In genomic region chr15:84534561-84535235, GRCh38 we compare ENCODE assay signal across 7 cellular contexts.
A peak's percentile ranks its signal among the peaks of the same experiment; 100 is the strongest.
DNase-seq lines count a peak whose midpoint lies in the region; ATAC-seq and TF ChIP-seq lines count a peak whose summit lies in the region.
"Not testable (repeated sequence)": the region's sequence is repeated elsewhere in the genome, so short reads cannot be mapped to it uniquely, and the experiment has no call there.

No MANE protein-coding gene starts in this region.

- not testable (repeated sequence) for H3F3A ChIP-seq in Loucy (ENCODE audit: low read depth)

- not testable (repeated sequence) for H3K9me3 Mint-ChIP-seq in CD4-positive, CD25-positive, alpha-beta regulatory T cell; T-helper 2 cell treated with Interferon-gamma antibody and Interleukin-4, amounts not matched to agents 5 μg/mL and 100 μg/mL, for 36 hours; activated CD4-positive, alpha-beta T cell treated with anti-CD3 and anti-CD28 coated beads, Interleukin-2, amount 10 ng/mL, durations not matched to agents 24 days and 14 days; activated naive CD8-positive, alpha-beta T cell (ENCODE audit: low read depth); osteocyte (ENCODE audit: unreplicated experiment)

- not testable (repeated sequence) for TF ChIP-seq CTCF in Loucy (conservative IDR thresholded peaks at IDR 0.05; ENCODE audit: low read length); choroid plexus epithelial cell (conservative IDR thresholded peaks at IDR 0.05; ENCODE audit: low read depth, low read length); osteocyte (IDR thresholded peaks at IDR 0.05)

- not testable (repeated sequence) for ATAC-seq in CD4-positive, CD25-positive, alpha-beta regulatory T cell (ENCODE audit: low read depth in 2 of 2)

- not testable (repeated sequence) for H3K27me3 ChIP-seq in CD4-positive, CD25-positive, alpha-beta regulatory T cell (ENCODE audit: control insufficient read depth, insufficient read depth, low read length); Loucy (ENCODE audit: insufficient read depth, low read length, poor library complexity, severe bottlenecking)

- H3K4me3 Mint-ChIP-seq in CD4-positive, CD25-positive, alpha-beta regulatory T cell; osteocyte (ENCODE audit: unreplicated experiment): not testable (repeated sequence)
- H3K4me3 Mint-ChIP-seq in T-helper 2 cell treated with Interferon-gamma antibody and Interleukin-4, amounts not matched to agents 5 μg/mL and 100 μg/mL, for 36 hours: peak overlapping the region; percentile 49
- peak overlapping the region; percentile 49 for H3K4me3 Mint-ChIP-seq in activated CD4-positive, alpha-beta T cell treated with anti-CD3 and anti-CD28 coated beads, Interleukin-2, amount 10 ng/mL, durations not matched to agents 24 days and 14 days
- peak overlapping the region; percentile 6 for H3K4me3 Mint-ChIP-seq in activated naive CD8-positive, alpha-beta T cell

- H3K27ac Mint-ChIP-seq in CD4-positive, CD25-positive, alpha-beta regulatory T cell: peak overlapping the region in 2 of 3 donors; percentile 1 to 15
- peak overlapping the region; percentile 53 for H3K27ac Mint-ChIP-seq in T-helper 2 cell treated with Interferon-gamma antibody and Interleukin-4, amounts not matched to agents 5 μg/mL and 100 μg/mL, for 36 hours
- H3K27ac Mint-ChIP-seq in activated CD4-positive, alpha-beta T cell treated with anti-CD3 and anti-CD28 coated beads, Interleukin-2, amount 10 ng/mL, durations not matched to agents 24 days and 14 days: peak overlapping the region; percentile 27
- not testable (repeated sequence) for H3K27ac Mint-ChIP-seq in activated naive CD8-positive, alpha-beta T cell
- peak overlapping the region; percentile 38 for H3K27ac Mint-ChIP-seq in osteocyte (ENCODE audit: unreplicated experiment)

- H2AFZ ChIP-seq in Loucy (ENCODE audit: low read length): not testable (repeated sequence)

- intact Hi-C loops in activated CD4-positive, alpha-beta T cell treated with anti-CD3 and anti-CD28 coated beads, Interleukin-2, amount 10 ng/mL, durations not matched to agents 24 days and 14 days (cut with micrococcal nuclease): not testable (repeated sequence)

- H3K9ac ChIP-seq in Loucy (ENCODE audit: low read depth, low read length, poor library complexity, severe bottlenecking): not testable (repeated sequence)

- not testable (repeated sequence) for H3K4me1 ChIP-seq in CD4-positive, CD25-positive, alpha-beta regulatory T cell (ENCODE audit: control insufficient read depth, insufficient read depth, low read length, poor library complexity, severe bottlenecking); Loucy (ENCODE audit: insufficient read depth, low read length, poor library complexity, severe bottlenecking)

- not testable (repeated sequence) for H3K9me3 ChIP-seq in CD4-positive, CD25-positive, alpha-beta regulatory T cell (ENCODE audit: control insufficient read depth in 2 of 2, low read length in 2 of 2); Loucy (ENCODE audit: insufficient read depth, low read depth, low read length)

- H3K9me2 ChIP-seq in Loucy (replicated peaks; ENCODE audit: low read depth, low read length): not testable (repeated sequence)

- H3K36me3 Mint-ChIP-seq in CD4-positive, CD25-positive, alpha-beta regulatory T cell; activated naive CD8-positive, alpha-beta T cell: not testable (repeated sequence)
- H3K36me3 Mint-ChIP-seq in T-helper 2 cell treated with Interferon-gamma antibody and Interleukin-4, amounts not matched to agents 5 μg/mL and 100 μg/mL, for 36 hours (ENCODE audit: low read depth): peaks cover 11% of the 10 kb centered on the region
- peaks cover 13% of the 10 kb centered on the region for H3K36me3 Mint-ChIP-seq in activated CD4-positive, alpha-beta T cell treated with anti-CD3 and anti-CD28 coated beads, Interleukin-2, amount 10 ng/mL, durations not matched to agents 24 days and 14 days (ENCODE audit: low read depth)
- H3K36me3 Mint-ChIP-seq in osteocyte (ENCODE audit: unreplicated experiment): peaks cover 17% of the 10 kb centered on the region

- not testable (repeated sequence) for H3K4me3 ChIP-seq in CD4-positive, CD25-positive, alpha-beta regulatory T cell (ENCODE audit: low read depth, low read length); Loucy (ENCODE audit: low read length, poor library complexity, severe bottlenecking); choroid plexus epithelial cell (ENCODE audit: low read depth, low read length)

- not testable (repeated sequence) for H3K27me3 Mint-ChIP-seq in CD4-positive, CD25-positive, alpha-beta regulatory T cell; T-helper 2 cell treated with Interferon-gamma antibody and Interleukin-4, amounts not matched to agents 5 μg/mL and 100 μg/mL, for 36 hours (ENCODE audit: low read depth); activated CD4-positive, alpha-beta T cell treated with anti-CD3 and anti-CD28 coated beads, Interleukin-2, amount 10 ng/mL, durations not matched to agents 24 days and 14 days; activated naive CD8-positive, alpha-beta T cell; osteocyte (ENCODE audit: unreplicated experiment)

- H3K79me2 ChIP-seq in Loucy (ENCODE audit: insufficient read depth, low read length): not testable (repeated sequence)

- not testable (repeated sequence) for H3K27ac ChIP-seq in CD4-positive, CD25-positive, alpha-beta regulatory T cell (ENCODE audit: insufficient read depth, low read length, poor library complexity, severe bottlenecking)

- DNase-seq in CD4-positive, CD25-positive, alpha-beta regulatory T cell; T-helper 2 cell treated with Interferon-gamma antibody and Interleukin-4, amounts not matched to agents 5 μg/mL and 100 μg/mL, for 36 hours (ENCODE audit: low spot score); osteocyte (ENCODE audit: extremely low spot score, unreplicated experiment): not testable (repeated sequence)
- DNase-seq in activated CD4-positive, alpha-beta T cell treated with anti-CD3 and anti-CD28 coated beads, Interleukin-2, amount 10 ng/mL, durations not matched to agents 24 days and 14 days: peak; percentile 56
- DNase-seq in choroid plexus epithelial cell (ENCODE audit: low read depth): peak; percentile 31

- H3K4me2 ChIP-seq in Loucy (ENCODE audit: low read depth, low read length, poor library complexity, severe bottlenecking): peak overlapping the region; percentile 37

- H3K36me3 ChIP-seq in CD4-positive, CD25-positive, alpha-beta regulatory T cell (ENCODE audit: control insufficient read depth, insufficient read depth, low read length); Loucy (ENCODE audit: insufficient read depth, low read length): not testable (repeated sequence)

- H3K4me1 Mint-ChIP-seq in CD4-positive, CD25-positive, alpha-beta regulatory T cell: peaks cover 0 to 14% (median 12%) of the 10 kb centered on the region in 4 donors
- peaks cover 22% of the 10 kb centered on the region for H3K4me1 Mint-ChIP-seq in T-helper 2 cell treated with Interferon-gamma antibody and Interleukin-4, amounts not matched to agents 5 μg/mL and 100 μg/mL, for 36 hours (ENCODE audit: low read depth)
- H3K4me1 Mint-ChIP-seq in activated CD4-positive, alpha-beta T cell treated with anti-CD3 and anti-CD28 coated beads, Interleukin-2, amount 10 ng/mL, durations not matched to agents 24 days and 14 days: peaks cover 21% of the 10 kb centered on the region
- H3K4me1 Mint-ChIP-seq in activated naive CD8-positive, alpha-beta T cell (ENCODE audit: low read depth): peaks cover 13% of the 10 kb centered on the region
- peaks cover 11% of the 10 kb centered on the region for H3K4me1 Mint-ChIP-seq in osteocyte (ENCODE audit: unreplicated experiment)

- not testable (repeated sequence) for H4K20me1 ChIP-seq in Loucy (ENCODE audit: insufficient read depth, low read length, poor library complexity, severe bottlenecking)
